ENCODE assay signal across 9 cellular contexts in genomic region chr1:1014896-1015681, GRCh38. TPM values are rescaled to one million over a fixed set of nuclear protein-coding genes. Genes with fewer than 3 reads are reported as not detected.
A peak's percentile ranks its signal among the peaks of the same experiment; 100 is the strongest.
DNase-seq lines count a peak whose midpoint lies in the region; ATAC-seq and TF ChIP-seq lines count a peak whose summit lies in the region.
"Had no signal": no experiment of that assay in that cellular context is flagged by ENCODE, and none has a peak within 500 bp of the region (broad histone marks: within the 10 kb centered on the region; RNA-seq: fewer than 3 reads in every experiment).

No MANE protein-coding gene starts in this region.

- H3K23ac ChIP-seq in mesendoderm (ENCODE audit: low read length), result peak overlapping the region; percentile 66

- no peak overlapping the region for H4K8ac ChIP-seq in mesendoderm (ENCODE audit: low read depth, low read length)

- H3K9me3 ChIP-seq in thyroid gland, result no peaks in the 10 kb centered on the region

- peaks cover 6 to 13% (median 12%) of the 10 kb centered on the region in 3 donors for H3K27me3 Mint-ChIP-seq in CD14-positive monocyte (ENCODE audit: low read depth in 3 of 3)
- H3K27me3 Mint-ChIP-seq in activated naive CD8-positive, alpha-beta T cell, result no peaks in the 10 kb centered on the region

- H2AK5ac ChIP-seq in mesendoderm (ENCODE audit: low read length), result no peak overlapping the region

- no peaks in the 10 kb centered on the region for H3K36me3 ChIP-seq in mesendoderm (ENCODE audit: control insufficient read depth, insufficient read depth, low read length)
- no peaks in the 10 kb centered on the region for H3K36me3 ChIP-seq in thyroid gland

- H3K18ac ChIP-seq in mesendoderm (ENCODE audit: low read length), result no peak overlapping the region

- TF ChIP-seq CTCF in CD14-positive monocyte (IDR thresholded peaks at IDR 0.05), result no peak
- peak in 2 of 6 experiments; percentile 9 to 20 for TF ChIP-seq CTCF in thyroid gland (IDR thresholded peaks at IDR 0.05)

- H3K79me2 ChIP-seq in mesendoderm (ENCODE audit: control insufficient read depth, insufficient read depth, low read length), result no peaks in the 10 kb centered on the region

- no peak overlapping the region for H3K4me3 ChIP-seq in mesendoderm (ENCODE audit: low read length)
- H3K4me3 ChIP-seq in thyroid gland (replicated peaks in 1 of 3), result no peak overlapping the region

- H3K27me3 ChIP-seq in mesendoderm (ENCODE audit: insufficient read depth, low read length, poor library complexity), result no peaks in the 10 kb centered on the region
- H3K27me3 ChIP-seq in thyroid gland, result no peaks in the 10 kb centered on the region

- no peak overlapping the region for H3K56ac ChIP-seq in mesendoderm (ENCODE audit: low read length)

- H2BK15ac ChIP-seq in mesendoderm (replicated peaks; ENCODE audit: low read depth), result no peak overlapping the region

- H3K4ac ChIP-seq in mesendoderm (ENCODE audit: low read depth, low read length), result no peak overlapping the region

- no peak overlapping the region for H3K27ac Mint-ChIP-seq in CD14-positive monocyte
- peak overlapping the region; percentile 93 for H3K27ac Mint-ChIP-seq in activated naive CD8-positive, alpha-beta T cell

- TF ChIP-seq POLR2A in GM19099 (IDR thresholded peaks at IDR 0.05; ENCODE audit: extremely low read depth, insufficient read length, low read depth), result peak; percentile 25
- no peak for TF ChIP-seq POLR2A in thyroid gland (IDR thresholded peaks at IDR 0.05)

- no peaks in the 10 kb centered on the region for H3K4me1 ChIP-seq in mesendoderm (ENCODE audit: control insufficient read depth, low read depth, low read length)
- H3K4me1 ChIP-seq in thyroid gland, result peaks cover 6 to 14% of the 10 kb centered on the region in 2 donors

- H3K27ac ChIP-seq in mesendoderm (ENCODE audit: low read depth, low read length), result no peak overlapping the region
- H3K27ac ChIP-seq in thyroid gland, result peak overlapping the region in 1 of 3 donors; percentile 20

- no peak overlapping the region for H3K9ac ChIP-seq in mesendoderm (ENCODE audit: low read length)

- no peaks in the 10 kb centered on the region for H3K36me3 Mint-ChIP-seq in CD14-positive monocyte
- peaks cover 2% of the 10 kb centered on the region for H3K36me3 Mint-ChIP-seq in activated naive CD8-positive, alpha-beta T cell

- no peaks in the 10 kb centered on the region for H3K79me1 ChIP-seq in mesendoderm (ENCODE audit: low read length)

- H3K4me3 Mint-ChIP-seq in CD14-positive monocyte, result peak overlapping the region in 1 of 2 donors; percentile 96
- peak overlapping the region; percentile 94 for H3K4me3 Mint-ChIP-seq in activated naive CD8-positive, alpha-beta T cell

- POLR2A ChIA-PET in HEK293T (lab: Yijun Ruan, JAX), result interaction anchor here (1.5 kb wide), 1 partner anchor 16 kb away, joined by 7 read pairs; the partner anchor contains the start of gene HES4

- H4K5ac ChIP-seq in mesendoderm (ENCODE audit: low read length), result no peak overlapping the region

- intact Hi-C loops in CD14-positive monocyte (cut with micrococcal nuclease), result loop anchor here in 1 of 2 donors (10.0 kb wide), 1 partner anchor 360 kb away; the partner anchor contains the start of gene AURKAIP1
- intact Hi-C loops in thyroid gland (cut with DNase I), result no loop called here

- DNase-seq in CD14-positive monocyte (ENCODE audit: low spot score) (peak; percentile 43), mesendoderm (no peak), COR-L47 (lab: John Stamatoyannopoulos, UW) (no peak), thyroid gland (no peak), HEK293T (ENCODE audit: extremely low spot score) (no peak)

- no peak overlapping the region for H3K4me2 ChIP-seq in mesendoderm (ENCODE audit: low read length)

- CTCF ChIA-PET in HEK293T (lab: Yijun Ruan, JAX), result interaction anchor here (0.6 to 1.1 kb wide), 2 partner anchors 13 to 26 kb away, joined by 4 to 5 read pairs; no protein-coding TSS in a partner anchor

- WGBS in mesendoderm (ENCODE audit: extremely low coverage, insufficient coverage, low lambda C conversion rate), result no CpG with 5 or more reads among the region's 18 CpGs
- 78 to 80% methylated on average over 16 of the region's 18 CpGs for WGBS in thyroid gland, 2 donors

- no peak for ATAC-seq in GM21723 (IDR thresholded peaks at IDR 0.05; ENCODE audit: unreplicated experiment)

- H3K9me3 Mint-ChIP-seq in CD14-positive monocyte, result peaks cover 0 to 5% (median 2%) of the 10 kb centered on the region in 7 donors
- H3K9me3 Mint-ChIP-seq in activated naive CD8-positive, alpha-beta T cell (ENCODE audit: low read depth), result no peaks in the 10 kb centered on the region

- no peak overlapping the region for H2BK5ac ChIP-seq in mesendoderm (ENCODE audit: low read length)

- peaks cover 16% of the 10 kb centered on the region for H3K4me1 Mint-ChIP-seq in CD14-positive monocyte
- H3K4me1 Mint-ChIP-seq in activated naive CD8-positive, alpha-beta T cell (ENCODE audit: low read depth), result peaks cover 32% of the 10 kb centered on the region

- no peak overlapping the region for H2BK120ac ChIP-seq in mesendoderm (ENCODE audit: low read depth, low read length)

TF ChIP-seq in HEK293T, 16 proteins besides CTCF, POLR2A, EP300 and RAD21:
- TF ChIP-seq BHLHE40 (IDR thresholded peaks at IDR 0.05; ENCODE audit: borderline replicate concordance) (no peak), NFRKB (IDR thresholded peaks at IDR 0.05) (no peak), FOXM1 (IDR thresholded peaks at IDR 0.05; ENCODE audit: borderline replicate concordance) (no peak), ZNF384 (IDR thresholded peaks at IDR 0.05) (no peak), L3MBTL2 (conservative IDR thresholded peaks at IDR 0.05) (no peak), LEF1 (IDR thresholded peaks at IDR 0.05; ENCODE audit: borderline replicate concordance) (no peak), SUZ12 (IDR thresholded peaks at IDR 0.05) (no peak), ELF4 (IDR thresholded peaks at IDR 0.05) (no peak), CTBP1 (IDR thresholded peaks at IDR 0.05; ENCODE audit: borderline replicate concordance) (no peak), HDGF (IDR thresholded peaks at IDR 0.05; ENCODE audit: borderline replicate concordance) (no peak), PKNOX1 (IDR thresholded peaks at IDR 0.05) (no peak), ARNT (IDR thresholded peaks at IDR 0.05) (no peak), SP1 (IDR thresholded peaks at IDR 0.05) (no peak), FOXA1 (IDR thresholded peaks at IDR 0.05) (no peak), TARDBP (IDR thresholded peaks at IDR 0.05) (no peak), FOXK2 (IDR thresholded peaks at IDR 0.05) (no peak)

RNA-seq across cellular contexts. Expression of gene ISG15, which starts 1.8 kb away (rescaled TPM):
- polyA plus RNA-seq in CD14-positive monocyte, result 100 to 1,000 TPM; 128 to 241 TPM
- 13.2 TPM for polyA plus RNA-seq in mesendoderm (2013, experiment 1 of 2)
- polyA plus RNA-seq in mesendoderm (2013, experiment 2 of 2), result 12.9 TPM
- total RNA-seq in thyroid gland, result 10 to 100 TPM; 18.5 to 57.5 (median 37.8) TPM

RNA-seq across cellular contexts. Expression of gene AGRN, which starts 4.8 kb away (rescaled TPM):
- polyA plus RNA-seq in CD14-positive monocyte, result under 1 TPM; 0.06 to 0.43 TPM
- 26.7 TPM for polyA plus RNA-seq in mesendoderm (2013, experiment 1 of 2)
- polyA plus RNA-seq in mesendoderm (2013, experiment 2 of 2), result 26.6 TPM
- total RNA-seq in thyroid gland, result 100 to 1,000 TPM in 3 of 4 donors, 10 to 100 TPM in 1; 68.3 to 147 (median 129) TPM

RNA-seq across cellular contexts. Expression of gene HES4, which starts 15.2 kb away (rescaled TPM):
- polyA plus RNA-seq in CD14-positive monocyte, result 1 to 10 TPM; 1.4 to 2.0 TPM
- polyA plus RNA-seq in mesendoderm (2013, experiment 1 of 2), result 0.27 TPM
- polyA plus RNA-seq in mesendoderm (2013, experiment 2 of 2), result 0.34 TPM
- total RNA-seq in thyroid gland, result 10 to 100 TPM in 3 of 4 donors, 1 to 10 TPM in 1; 5.0 to 29.2 (median 18.6) TPM

RNA-seq across cellular contexts. Expression of gene PERM1, which starts 33.2 kb away (rescaled TPM):
- polyA plus RNA-seq in CD14-positive monocyte, result not detected
- polyA plus RNA-seq in mesendoderm (2013, experiment 1 of 2), result not detected
- not detected for polyA plus RNA-seq in mesendoderm (2013, experiment 2 of 2)
- total RNA-seq in thyroid gland, result under 1 TPM in 1 of 4 donors, not detected in 3; 0.22 TPM
- total RNA-seq: activated CD8-positive, alpha-beta memory T cell treated with anti-CD3 and anti-CD28 coated beads for 36 hours had no signal

RNA-seq across cellular contexts. Expression of gene PLEKHN1, which starts 48.8 kb away (rescaled TPM):
- under 1 TPM; 0.21 to 0.62 TPM for polyA plus RNA-seq in CD14-positive monocyte
- 0.20 TPM for polyA plus RNA-seq in mesendoderm (2013, experiment 1 of 2)
- 0.28 TPM for polyA plus RNA-seq in mesendoderm (2013, experiment 2 of 2)
- under 1 TPM in 2 of 4 donors, not detected in 2; 0.25 to 0.27 TPM for total RNA-seq in thyroid gland
